Comparison of ENCODE assay signal across 8 cellular contexts in the genomic region with DNA sequence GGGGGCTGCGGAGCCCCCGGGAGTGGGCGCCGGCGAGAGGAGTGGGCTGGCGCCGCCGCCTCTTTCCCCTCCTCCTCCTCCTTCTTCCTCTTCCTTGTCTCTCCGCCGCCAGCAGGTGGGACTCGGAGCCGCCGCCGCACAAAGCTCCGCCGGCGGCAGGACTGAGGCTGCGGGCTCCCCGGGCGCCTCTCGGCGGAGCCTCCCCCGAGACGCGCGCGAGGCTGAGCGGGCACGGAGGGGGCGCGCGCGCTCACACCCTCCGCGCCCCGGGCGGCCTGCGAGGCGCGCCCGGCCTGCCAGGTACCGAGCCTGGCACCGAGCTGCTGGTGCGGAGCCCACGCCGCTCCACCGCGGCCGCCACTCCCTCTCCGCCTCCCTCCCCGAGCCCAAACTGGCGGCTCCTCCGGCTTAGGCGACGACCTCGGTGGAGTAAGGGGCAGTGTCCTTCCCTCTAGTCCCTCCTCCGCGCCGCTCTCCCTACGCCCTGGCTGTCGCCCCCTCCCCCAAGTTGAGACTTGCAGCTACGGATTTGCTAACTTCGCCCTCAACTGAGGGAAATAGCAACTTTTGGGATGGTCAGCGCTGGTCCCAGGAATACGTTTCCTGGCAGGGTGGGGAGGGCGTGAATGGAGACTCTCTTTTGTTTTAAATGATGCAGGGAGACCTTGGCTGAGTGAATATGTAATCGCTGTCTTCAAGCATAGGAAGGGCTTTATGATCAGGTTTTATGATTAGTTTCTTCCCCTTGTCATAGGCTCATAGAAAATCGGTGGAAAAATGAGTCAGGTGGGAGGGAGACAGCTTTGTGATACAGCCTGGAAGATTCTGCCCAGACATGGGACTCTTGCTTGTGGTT.
A peak's percentile ranks its signal among the peaks of the same experiment; 100 is the strongest.
DNase-seq lines count a peak whose midpoint lies in the region; ATAC-seq, FAIRE-seq and TF ChIP-seq lines count a peak whose summit lies in the region.

No MANE protein-coding gene starts in this region.

- peaks cover 21% of the 10 kb centered on the region for H3K4me1 Mint-ChIP-seq in activated T-cell treated with anti-CD3 and anti-CD28 coated beads, Interleukin-2, amount 50 U/mL, for 24 hours (ENCODE audit: low read depth)
- H3K4me1 Mint-ChIP-seq in osteocyte (ENCODE audit: unreplicated experiment), result peaks cover 20% of the 10 kb centered on the region

- no peaks in the 10 kb centered on the region for H3K9me3 Mint-ChIP-seq in activated T-cell treated with anti-CD3 and anti-CD28 coated beads, Interleukin-2, amount 50 U/mL, for 24 hours
- no peaks in the 10 kb centered on the region for H3K9me3 Mint-ChIP-seq in osteocyte (ENCODE audit: unreplicated experiment)

- H3K27ac Mint-ChIP-seq in activated T-cell treated with anti-CD3 and anti-CD28 coated beads, Interleukin-2, amount 50 U/mL, for 24 hours, result peak overlapping the region; percentile 55
- no peak overlapping the region for H3K27ac Mint-ChIP-seq in osteocyte (ENCODE audit: unreplicated experiment)

- peak; percentile 46 for DNase-seq in NCI-H82 (lab: John Stamatoyannopoulos, UW)
- no peak for DNase-seq in NCI-H82 treated with DMSO at 0.1 percent for 48 hours (lab: John Stamatoyannopoulos, UW; ENCODE audit: unreplicated experiment)
- peak; percentile 53 for DNase-seq in NCI-H510A (lab: John Stamatoyannopoulos, UW)
- DNase-seq in activated T-cell treated with anti-CD3 and anti-CD28 coated beads, Interleukin-2, amount 50 U/mL, for 24 hours, result peak; percentile 62
- DNase-seq in frontal cortex (ENCODE audit: low spot score in 2 of 2), result peak; percentile 20 to 29
- DNase-seq in osteocyte (ENCODE audit: extremely low spot score, unreplicated experiment), result no peak
- no peak for DNase-seq in HUDEP-2 (lab: John Stamatoyannopoulos, UW; ENCODE audit: unreplicated experiment in 76 of 76)

- no peaks in the 10 kb centered on the region for H3K36me3 Mint-ChIP-seq in activated T-cell treated with anti-CD3 and anti-CD28 coated beads, Interleukin-2, amount 50 U/mL, for 24 hours (ENCODE audit: low read depth)
- H3K36me3 Mint-ChIP-seq in osteocyte (ENCODE audit: unreplicated experiment), result no peaks in the 10 kb centered on the region

- no peak for FAIRE-seq in frontal cortex (lab: Jason Lieb, UNC)

- peaks cover 67% of the 10 kb centered on the region for H3K27me3 Mint-ChIP-seq in activated T-cell treated with anti-CD3 and anti-CD28 coated beads, Interleukin-2, amount 50 U/mL, for 24 hours
- H3K27me3 Mint-ChIP-seq in osteocyte (ENCODE audit: unreplicated experiment), result peaks cover 9% of the 10 kb centered on the region

- peak overlapping the region; percentile 75 for H3K4me3 Mint-ChIP-seq in activated T-cell treated with anti-CD3 and anti-CD28 coated beads, Interleukin-2, amount 50 U/mL, for 24 hours
- peak overlapping the region; percentile 81 for H3K4me3 Mint-ChIP-seq in osteocyte (ENCODE audit: unreplicated experiment)

- ATAC-seq in HG02885 (IDR thresholded peaks at IDR 0.05; ENCODE audit: poor library complexity, unreplicated experiment), result peak; percentile 75

- TF ChIP-seq CTCF in osteocyte (IDR thresholded peaks at IDR 0.05), result no peak

Comparison
In these comparisons a context has a peak if more than half of its experiments do, and no peak if none do; other contexts are left out.
1. DNase-seq: peak in NCI-H82 (single experiment), NCI-H510A (single experiment), activated T-cell treated with anti-CD3 and anti-CD28 coated beads, Interleukin-2, amount 50 U/mL, for 24 hours (single experiment) and frontal cortex (2 of 2); none in NCI-H82 treated with DMSO at 0.1 percent for 48 hours (single experiment), osteocyte (single experiment) and HUDEP-2 (0 of 76).